Comparison of ENCODE assay signal across 8 cellular contexts in the genomic region with DNA sequence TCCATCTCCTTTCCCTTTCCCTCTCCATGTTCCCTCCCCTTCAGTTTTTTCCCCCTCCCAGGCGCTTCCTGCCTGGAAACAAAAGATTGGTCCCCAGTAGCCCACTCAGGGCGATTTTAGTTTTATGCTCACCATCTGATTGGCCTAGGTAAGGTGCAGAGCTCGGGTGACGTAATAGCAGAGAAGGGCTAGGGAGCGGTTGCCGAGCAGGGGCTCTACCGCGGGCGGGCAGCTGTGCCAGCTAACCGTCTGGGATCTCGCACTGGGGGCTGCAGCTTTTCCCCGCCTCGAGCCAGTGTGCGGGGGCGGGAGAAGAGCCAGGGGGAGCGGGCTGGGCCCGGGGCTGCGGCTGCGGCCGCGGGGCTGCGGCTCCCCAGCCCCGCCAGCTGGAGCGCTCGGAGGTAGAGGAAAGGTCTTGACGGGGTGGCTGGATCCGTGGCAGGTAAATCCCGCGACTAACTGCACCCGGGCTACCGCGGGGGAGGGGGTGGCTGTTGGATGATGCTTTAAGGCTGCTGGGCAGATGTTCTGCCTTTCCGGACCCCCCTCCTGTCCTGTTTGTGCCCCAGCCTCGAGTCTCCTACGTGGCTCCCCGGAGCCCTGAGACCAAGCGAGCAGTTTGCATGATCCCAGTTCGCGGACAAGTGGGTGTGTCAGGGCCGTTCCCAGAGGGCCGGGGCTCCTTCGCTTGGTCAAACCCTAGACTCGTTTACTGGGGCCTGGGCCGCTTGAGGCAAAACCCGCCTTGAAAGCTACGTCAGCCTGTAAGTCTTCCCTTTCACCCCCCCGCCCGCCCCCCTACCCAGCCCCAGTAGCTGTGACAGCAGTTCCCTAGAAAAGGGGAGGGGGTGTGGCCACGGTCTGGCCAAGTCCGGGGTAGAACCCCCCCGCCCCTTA. TPM values are rescaled to one million over a fixed set of nuclear protein-coding genes. Genes with fewer than 3 reads are reported as not detected.
A peak's percentile ranks its signal among the peaks of the same experiment; 100 is the strongest.
DNase-seq lines count a peak whose midpoint lies in the region; ATAC-seq and TF ChIP-seq lines count a peak whose summit lies in the region.

A gene (plus strand): TSS at position 218 of the 897 bp plus-strand sequence. CDS start 26,913 bp downstream, outside the sequence.

- H3K36me3 ChIP-seq in CD8-positive, alpha-beta memory T cell (ENCODE audit: insufficient read depth, low read length): no peaks in the 10 kb centered on the region
- H3K36me3 ChIP-seq in HEK293 (ENCODE audit: control insufficient read depth in 2 of 2, insufficient read depth in 1 of 2, low read length in 2 of 2): peaks cover 0 to 7% of the 10 kb centered on the region in 2 experiments; a peak in 1 of 3 replicates

- H3K27ac Mint-ChIP-seq in CD8-positive, alpha-beta memory T cell: peak within 1 kb of the TSS in 7 of 8 donors; percentile 48 to 92 (median 73)
- no peak within 1 kb of the TSS for H3K27ac Mint-ChIP-seq in activated naive CD4-positive, alpha-beta T cell treated with anti-CD3 and anti-CD28 coated beads, Interleukin-2, amount 50 U/mL, for 24 hours
- peak within 1 kb of the TSS; percentile 91 for H3K27ac Mint-ChIP-seq in glutamatergic neuron (ENCODE audit: unreplicated experiment)

- H3K9me3 Mint-ChIP-seq in CD8-positive, alpha-beta memory T cell: no peaks in the 10 kb centered on the region
- no peaks in the 10 kb centered on the region for H3K9me3 Mint-ChIP-seq in activated naive CD4-positive, alpha-beta T cell treated with anti-CD3 and anti-CD28 coated beads, Interleukin-2, amount 50 U/mL, for 24 hours
- H3K9me3 Mint-ChIP-seq in glutamatergic neuron (ENCODE audit: unreplicated experiment): no peaks in the 10 kb centered on the region

- H3K9me3 ChIP-seq in CD8-positive, alpha-beta memory T cell (ENCODE audit: low read length): no peaks in the 10 kb centered on the region
- no peaks in the 10 kb centered on the region for H3K9me3 ChIP-seq in HEK293 (ENCODE audit: control insufficient read depth, insufficient read depth, low read depth, low read length)

- TF ChIP-seq CTCF in HEK293 (tag by site-specific recombination; IDR thresholded peaks at IDR 0.05) (no peak), glutamatergic neuron (IDR thresholded peaks at IDR 0.05; ENCODE audit: partially characterized antibody, unreplicated experiment) (no peak), omental fat pad (IDR thresholded peaks at IDR 0.05) (no peak)

- POLR2A ChIA-PET in CD8-positive, alpha-beta memory T cell (lab: Charles Lee): no interaction called here
- POLR2A ChIA-PET in HEK293 (lab: Yijun Ruan, JAX): no interaction called here

- DNase-seq in CD8-positive, alpha-beta memory T cell: peak in 4 of 5 donors; percentile 17 to 53 (median 33)
- DNase-seq in NCI-H460 (ENCODE audit: extremely low read depth, low read depth) (peak; percentile 91), glutamatergic neuron (peak; percentile 61), omental fat pad (ENCODE audit: low spot score) (no peak), RPMI8226 (no peak), GDM1 (lab: John Stamatoyannopoulos, UW) (no peak)

- H3K36me3 Mint-ChIP-seq in CD8-positive, alpha-beta memory T cell: no peaks in the 10 kb centered on the region
- no peaks in the 10 kb centered on the region for H3K36me3 Mint-ChIP-seq in activated naive CD4-positive, alpha-beta T cell treated with anti-CD3 and anti-CD28 coated beads, Interleukin-2, amount 50 U/mL, for 24 hours
- no peaks in the 10 kb centered on the region for H3K36me3 Mint-ChIP-seq in glutamatergic neuron (ENCODE audit: unreplicated experiment)

- ATAC-seq in omental fat pad (ENCODE audit: low FRiP score): peak; percentile 80

- H3K4me1 Mint-ChIP-seq in CD8-positive, alpha-beta memory T cell: peaks cover 20 to 33% (median 27%) of the 10 kb centered on the region in 3 donors
- H3K4me1 Mint-ChIP-seq in activated naive CD4-positive, alpha-beta T cell treated with anti-CD3 and anti-CD28 coated beads, Interleukin-2, amount 50 U/mL, for 24 hours: peaks cover 21% of the 10 kb centered on the region
- peaks cover 9% of the 10 kb centered on the region for H3K4me1 Mint-ChIP-seq in glutamatergic neuron (ENCODE audit: low read depth, unreplicated experiment)

- H3K4me1 ChIP-seq in CD8-positive, alpha-beta memory T cell (ENCODE audit: insufficient read depth, low read length): no peaks in the 10 kb centered on the region
- no peaks in the 10 kb centered on the region for H3K4me1 ChIP-seq in HEK293 (ENCODE audit: control insufficient read depth, insufficient read depth, low read length)

- H3K4me3 ChIP-seq in CD8-positive, alpha-beta memory T cell (ENCODE audit: low read length): peak within 1 kb of the TSS; percentile 55
- H3K4me3 ChIP-seq in HEK293 (ENCODE audit: low read depth, low read length): peak within 1 kb of the TSS; percentile 42

- CTCF ChIA-PET in CD8-positive, alpha-beta memory T cell (lab: Charles Lee): no interaction called here
- CTCF ChIA-PET in HEK293 (lab: Yijun Ruan, JAX): interaction anchor here (0.6 to 1.2 kb wide), 2 partner anchors 45 to 723 kb away, joined by 4 to 5 read pairs; no protein-coding TSS in a partner anchor

- no peak within 1 kb of the TSS for H3K27ac ChIP-seq in CD8-positive, alpha-beta memory T cell (ENCODE audit: low read depth, low read length)
- H3K27ac ChIP-seq in HEK293 (ENCODE audit: extremely low read depth, low read depth, low read length): no peak within 1 kb of the TSS

- peaks cover 9 to 24% of the 10 kb centered on the region in 2 donors for H3K27me3 Mint-ChIP-seq in CD8-positive, alpha-beta memory T cell
- peaks cover 8% of the 10 kb centered on the region for H3K27me3 Mint-ChIP-seq in activated naive CD4-positive, alpha-beta T cell treated with anti-CD3 and anti-CD28 coated beads, Interleukin-2, amount 50 U/mL, for 24 hours
- H3K27me3 Mint-ChIP-seq in glutamatergic neuron (ENCODE audit: unreplicated experiment): peaks cover 4% of the 10 kb centered on the region

- H3K27me3 ChIP-seq in CD8-positive, alpha-beta memory T cell (ENCODE audit: insufficient read depth, low read length, poor library complexity, severe bottlenecking): no peaks in the 10 kb centered on the region

- H3K4me3 Mint-ChIP-seq in CD8-positive, alpha-beta memory T cell: peak within 1 kb of the TSS; percentile 84 to 90 (median 86)
- H3K4me3 Mint-ChIP-seq in activated naive CD4-positive, alpha-beta T cell treated with anti-CD3 and anti-CD28 coated beads, Interleukin-2, amount 50 U/mL, for 24 hours: peak within 1 kb of the TSS; percentile 85
- peak within 1 kb of the TSS; percentile 89 for H3K4me3 Mint-ChIP-seq in glutamatergic neuron (ENCODE audit: unreplicated experiment)

TF ChIP-seq in HEK293, 187 proteins besides CTCF, POLR2A, EP300 and RAD21 (continues in another document):
- TF ChIP-seq, protein P1, sequence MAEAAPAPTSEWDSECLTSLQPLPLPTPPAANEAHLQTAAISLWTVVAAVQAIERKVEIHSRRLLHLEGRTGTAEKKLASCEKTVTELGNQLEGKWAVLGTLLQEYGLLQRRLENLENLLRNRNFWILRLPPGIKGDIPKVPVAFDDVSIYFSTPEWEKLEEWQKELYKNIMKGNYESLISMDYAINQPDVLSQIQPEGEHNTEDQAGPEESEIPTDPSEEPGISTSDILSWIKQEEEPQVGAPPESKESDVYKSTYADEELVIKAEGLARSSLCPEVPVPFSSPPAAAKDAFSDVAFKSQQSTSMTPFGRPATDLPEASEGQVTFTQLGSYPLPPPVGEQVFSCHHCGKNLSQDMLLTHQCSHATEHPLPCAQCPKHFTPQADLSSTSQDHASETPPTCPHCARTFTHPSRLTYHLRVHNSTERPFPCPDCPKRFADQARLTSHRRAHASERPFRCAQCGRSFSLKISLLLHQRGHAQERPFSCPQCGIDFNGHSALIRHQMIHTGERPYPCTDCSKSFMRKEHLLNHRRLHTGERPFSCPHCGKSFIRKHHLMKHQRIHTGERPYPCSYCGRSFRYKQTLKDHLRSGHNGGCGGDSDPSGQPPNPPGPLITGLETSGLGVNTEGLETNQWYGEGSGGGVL (tag by site-specific recombination; IDR thresholded peaks at IDR 0.05): peak; percentile 84
- TF ChIP-seq, protein P2, sequence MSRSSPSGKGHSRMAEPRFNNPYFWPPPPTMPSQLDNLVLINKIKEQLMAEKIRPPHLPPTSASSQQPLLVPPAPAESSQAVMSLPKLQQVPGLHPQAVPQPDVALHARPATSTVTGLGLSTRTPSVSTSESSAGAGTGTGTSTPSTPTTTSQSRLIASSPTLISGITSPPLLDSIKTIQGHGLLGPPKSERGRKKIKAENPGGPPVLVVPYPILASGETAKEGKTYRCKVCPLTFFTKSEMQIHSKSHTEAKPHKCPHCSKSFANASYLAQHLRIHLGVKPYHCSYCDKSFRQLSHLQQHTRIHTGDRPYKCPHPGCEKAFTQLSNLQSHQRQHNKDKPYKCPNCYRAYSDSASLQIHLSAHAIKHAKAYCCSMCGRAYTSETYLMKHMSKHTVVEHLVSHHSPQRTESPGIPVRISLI (tag by site-specific recombination; IDR thresholded peaks at IDR 0.05): no peak

RNA-seq across cellular contexts. Expression of the gene that starts here (rescaled TPM):
- under 1 TPM; 0.31 to 0.40 TPM for total RNA-seq in CD8-positive, alpha-beta memory T cell
- polyA plus RNA-seq in CD8-positive, alpha-beta memory T cell: 0.18 TPM
- total RNA-seq in NCI-H460 (2014; rRNA removed; shearing (Covaris generic)): 57.4 and 73.3 TPM in 2 replicates
- 37.3 and 40.3 TPM in 2 replicates for polyA plus RNA-seq in NCI-H460 (2014; cell fraction: nucleus; rRNA removed)
- 31.5 TPM for total RNA-seq in glutamatergic neuron (ENCODE audit: unreplicated experiment)
- total RNA-seq in omental fat pad: 1 to 10 TPM in 3 of 4 donors, under 1 TPM in 1; 0.72 to 2.7 (median 1.5) TPM

Comparison
In these comparisons a context has a peak if more than half of its experiments do, and no peak if none do; other contexts are left out.
1. Peak in DNase-seq and H3K4me3 ChIP-seq in CD8-positive, alpha-beta memory T cell; RNA of the gene not detected or under 1 TPM.
2. DNase-seq: peak in NCI-H460 (single experiment) and glutamatergic neuron (single experiment); none in omental fat pad (single experiment), RPMI8226 (single experiment) and GDM1 (single experiment).
3. Peak in every context shown above with its lines, with median percentiles within 50 percentile points of each other: H3K4me3 Mint-ChIP-seq.